Comparison of ENCODE assay signal across 8 cellular contexts in genomic region chr16:2266887-2267286, GRCh38. TPM values are rescaled to one million over a fixed set of nuclear protein-coding genes. Genes with fewer than 3 reads are reported as not detected.
DNase-seq lines count a peak whose midpoint lies in the region; ATAC-seq and TF ChIP-seq lines count a peak whose summit lies in the region.
"Not testable (repeated sequence)": the region's sequence is repeated elsewhere in the genome, so short reads cannot be mapped to it uniquely, and the experiment has no call there.

No MANE protein-coding gene starts in this region.

- H4K20me1 ChIP-seq in HCT116 (ENCODE audit: insufficient read depth), result peaks cover 34% of the 10 kb centered on the region; the same call in 1 of the 2 replicates

- BruUV-seq in HCT116 (replicated peaks; lab: Mats Ljungman, UMichigan), result TSS peak; percentile 54

- H3K27ac ChIP-seq in HCT116 (ENCODE audit: low read depth, low read length), result peak overlapping the region; percentile 91
- peak overlapping the region in 1 of 2 donors; percentile 95 for H3K27ac ChIP-seq in right atrium auricular region
- H3K27ac ChIP-seq in naive thymus-derived CD4-positive, alpha-beta T cell (ENCODE audit: low read depth, low read length), result peak overlapping the region; percentile 91

- not testable (repeated sequence) for H3K9me3 Mint-ChIP-seq in activated T-helper 1 cell treated with anti-CD3 and anti-CD28 coated beads, Interleukin-12 subunit alpha, Interleukin-12 subunit beta, Interleukin-2, Interleukin-4 antibody, amounts not matched to agents 30 ng/mL and 10 ng/mL and 1 ng/mL, durations not matched to agents 14 hours and 24 hours and 36 hours; naive thymus-derived CD4-positive, alpha-beta T cell

- H3K4me1 ChIP-seq in HCT116 (ENCODE audit: control insufficient read depth in 1 of 2, insufficient read depth in 2 of 2, low read length in 2 of 2), result peaks cover 15 to 21% of the 10 kb centered on the region in 2 experiments; a peak in 3 of 4 replicates
- H3K4me1 ChIP-seq in right atrium auricular region, result peaks cover 0 to 36% of the 10 kb centered on the region in 2 donors
- peaks cover 13 to 15% of the 10 kb centered on the region in 2 donors for H3K4me1 ChIP-seq in naive thymus-derived CD4-positive, alpha-beta T cell (ENCODE audit: control insufficient read depth in 2 of 2, insufficient read depth in 2 of 2, low read length in 2 of 2)

- intact Hi-C loops in HCT116 (cut with micrococcal nuclease), result loop anchor here (10.0 kb wide), 2 partner anchors 158 to 238 kb away; partner anchors contain the start of gene CCNF
- intact Hi-C loops in activated T-helper 1 cell treated with anti-CD3 and anti-CD28 coated beads, Interleukin-12 subunit alpha, Interleukin-12 subunit beta, Interleukin-2, Interleukin-4 antibody, amounts not matched to agents 30 ng/mL and 10 ng/mL and 1 ng/mL, durations not matched to agents 14 hours and 24 hours and 36 hours (cut with micrococcal nuclease), result loop anchor here (1.0 to 10.0 kb wide), 3 partner anchors 10 to 265 kb away; partner anchors contain the start of genes CEMP1 and NHERF2
- intact Hi-C loops in naive thymus-derived CD4-positive, alpha-beta T cell (cut with micrococcal nuclease), result loop anchor here (5.0 to 10.0 kb wide), 8 partner anchors 62 to 655 kb away; partner anchors contain the start of genes CCNF (in 1 of the 2), CRAMP1 (in 1 of the 2), ELOB (in 1 of the 2) and EME2 (in 1 of the 2)

- CTCF ChIA-PET in HCT116 (lab: Charles Lee), result not testable (repeated sequence)
- CTCF ChIA-PET in naive thymus-derived CD4-positive, alpha-beta T cell (lab: Charles Lee), result interaction anchor here (1.1 kb wide), 1 partner anchor 73 kb away, joined by 3 read pairs; the partner anchor contains the start of gene ABCA3

- not testable (repeated sequence) for ATAC-seq in HCT116; naive thymus-derived CD4-positive, alpha-beta T cell

- H3K4me1 Mint-ChIP-seq in activated T-helper 1 cell treated with anti-CD3 and anti-CD28 coated beads, Interleukin-12 subunit alpha, Interleukin-12 subunit beta, Interleukin-2, Interleukin-4 antibody, amounts not matched to agents 30 ng/mL and 10 ng/mL and 1 ng/mL, durations not matched to agents 14 hours and 24 hours and 36 hours (ENCODE audit: low read depth), result peaks cover 41% of the 10 kb centered on the region
- peaks cover 16 to 42% (median 37%) of the 10 kb centered on the region in 7 donors for H3K4me1 Mint-ChIP-seq in naive thymus-derived CD4-positive, alpha-beta T cell

- peak overlapping the region; percentile 94 for H3K4me2 ChIP-seq in HCT116 (ENCODE audit: low read length)

- H3K27me3 ChIP-seq in HCT116 (ENCODE audit: insufficient read depth, low read length); right atrium auricular region; naive thymus-derived CD4-positive, alpha-beta T cell (ENCODE audit: control insufficient read depth in 2 of 2, insufficient read depth in 2 of 2, low read length in 2 of 2): not testable (repeated sequence)

- not testable (repeated sequence) for TF ChIP-seq CTCF in AG09309 (IDR thresholded peaks at IDR 0.05; ENCODE audit: control insufficient read depth, insufficient read depth, low read depth, low read length, missing control alignments); HCT116 (IDR thresholded peaks at IDR 0.05 in 2 of 3, conservative IDR thresholded peaks at IDR 0.05 in 1 of 3; ENCODE audit: borderline replicate concordance in 1 of 3, insufficient read depth in 1 of 3, low read depth in 2 of 3, low read length in 2 of 3); right atrium auricular region (IDR thresholded peaks at IDR 0.05)

- peak overlapping the region; percentile 94 for H3K4me3 Mint-ChIP-seq in activated T-helper 1 cell treated with anti-CD3 and anti-CD28 coated beads, Interleukin-12 subunit alpha, Interleukin-12 subunit beta, Interleukin-2, Interleukin-4 antibody, amounts not matched to agents 30 ng/mL and 10 ng/mL and 1 ng/mL, durations not matched to agents 14 hours and 24 hours and 36 hours
- peak overlapping the region; percentile 82 to 98 (median 95) for H3K4me3 Mint-ChIP-seq in naive thymus-derived CD4-positive, alpha-beta T cell

- peak overlapping the region; percentile 94 for H3K9ac ChIP-seq in HCT116 (ENCODE audit: low read length)

- not testable (repeated sequence) for DNase-seq in AG09309 (ENCODE audit: low read depth); HCT116 (ENCODE audit: low read depth, low spot score); activated T-helper 1 cell treated with anti-CD3 and anti-CD28 coated beads, Interleukin-12 subunit alpha, Interleukin-12 subunit beta, Interleukin-2, Interleukin-4 antibody, amounts not matched to agents 30 ng/mL and 10 ng/mL and 1 ng/mL, durations not matched to agents 14 hours and 24 hours and 36 hours (ENCODE audit: low spot score); right atrium auricular region (ENCODE audit: low spot score)
- peak; percentile 19 for DNase-seq in RPMI7951 (ENCODE audit: low read depth)
- DNase-seq in dedifferentiated amniotic fluid mesenchymal stem cell (ENCODE audit: extremely low spot score), result peak; percentile 29
- DNase-seq in naive thymus-derived CD4-positive, alpha-beta T cell, result peak in 2 of 9 donors; percentile 31 to 41
- peak; percentile 20 for DNase-seq in stimulated activated CD4-positive, alpha-beta T cell treated with anti-CD3 and anti-CD28 coated beads, Interleukin-4, amount 100 ng/mL, for 1 hour

- RAD21 ChIA-PET in HCT116 (lab: Charles Lee; ENCODE audit: low non-redundant PET in 1 of 2, low total read pairs in 2 of 2, uncharacterized antibody in 2 of 2, unreplicated experiment in 2 of 2), result not testable (repeated sequence)

- not testable (repeated sequence) for H3K27me3 Mint-ChIP-seq in activated T-helper 1 cell treated with anti-CD3 and anti-CD28 coated beads, Interleukin-12 subunit alpha, Interleukin-12 subunit beta, Interleukin-2, Interleukin-4 antibody, amounts not matched to agents 30 ng/mL and 10 ng/mL and 1 ng/mL, durations not matched to agents 14 hours and 24 hours and 36 hours (ENCODE audit: insufficient read depth); naive thymus-derived CD4-positive, alpha-beta T cell

- H3K36me3 ChIP-seq in HCT116 (ENCODE audit: control insufficient read depth in 1 of 2, insufficient read depth in 2 of 2, low read length in 2 of 2) (peaks cover 15 to 39% of the 10 kb centered on the region in 2 experiments), right atrium auricular region (peaks cover 28% of the 10 kb centered on the region)
- peaks cover 7 to 36% (median 20%) of the 10 kb centered on the region in 3 experiments for H3K36me3 ChIP-seq in naive thymus-derived CD4-positive, alpha-beta T cell (ENCODE audit: control insufficient read depth in 2 of 3, insufficient read depth in 3 of 3, low read length in 3 of 3)

- not testable (repeated sequence) for H2AFZ ChIP-seq in HCT116 (ENCODE audit: low read depth, low read length, poor library complexity, severe bottlenecking)

- not testable (repeated sequence) for TF ChIP-seq RAD21 in HCT116 (IDR thresholded peaks at IDR 0.05; ENCODE audit: low read depth)

- peaks cover 30% of the 10 kb centered on the region for H3K36me3 Mint-ChIP-seq in activated T-helper 1 cell treated with anti-CD3 and anti-CD28 coated beads, Interleukin-12 subunit alpha, Interleukin-12 subunit beta, Interleukin-2, Interleukin-4 antibody, amounts not matched to agents 30 ng/mL and 10 ng/mL and 1 ng/mL, durations not matched to agents 14 hours and 24 hours and 36 hours (ENCODE audit: low read depth)
- H3K36me3 Mint-ChIP-seq in naive thymus-derived CD4-positive, alpha-beta T cell, result peaks cover 0 to 18% (median 14%) of the 10 kb centered on the region in 5 donors

- POLR2A ChIA-PET in HCT116 (lab: Charles Lee), result not testable (repeated sequence)
- POLR2A ChIA-PET in naive thymus-derived CD4-positive, alpha-beta T cell (lab: Charles Lee), result interaction anchor here (1.0 kb wide), 1 partner anchor 15 kb away, joined by 4 read pairs; the partner anchor contains the start of gene ECI1

- peaks cover 66% of the 10 kb centered on the region for H3K79me2 ChIP-seq in HCT116 (ENCODE audit: insufficient read depth, low read length)

- not testable (repeated sequence) for H3K9me3 ChIP-seq in HCT116 (ENCODE audit: control insufficient read depth in 1 of 2, insufficient read depth in 1 of 2, low read depth in 1 of 2, low read length in 2 of 2); right atrium auricular region; naive thymus-derived CD4-positive, alpha-beta T cell (ENCODE audit: control insufficient read depth in 2 of 3, low read length in 3 of 3)

- peak overlapping the region; percentile 59 for H3K4me3 ChIP-seq in AG09309 (ENCODE audit: control insufficient read depth, low read depth, low read length)
- peak overlapping the region; percentile 81 to 90 for H3K4me3 ChIP-seq in HCT116 (replicated peaks in 1 of 2; ENCODE audit: low read depth in 1 of 2, low read length in 2 of 2)
- peak overlapping the region; percentile 57 to 90 for H3K4me3 ChIP-seq in right atrium auricular region
- peak overlapping the region; percentile 99 for H3K4me3 ChIP-seq in naive thymus-derived CD4-positive, alpha-beta T cell (ENCODE audit: low read length)

- not testable (repeated sequence) for TF ChIP-seq POLR2A in HCT116 (IDR thresholded peaks at IDR 0.05; ENCODE audit: borderline replicate concordance, extremely low read depth, insufficient read depth, insufficient read length)

- not testable (repeated sequence) for H3K9me2 ChIP-seq in HCT116 (ENCODE audit: insufficient read depth)

- peak overlapping the region; percentile 88 for H3K27ac Mint-ChIP-seq in activated T-helper 1 cell treated with anti-CD3 and anti-CD28 coated beads, Interleukin-12 subunit alpha, Interleukin-12 subunit beta, Interleukin-2, Interleukin-4 antibody, amounts not matched to agents 30 ng/mL and 10 ng/mL and 1 ng/mL, durations not matched to agents 14 hours and 24 hours and 36 hours
- peak overlapping the region; percentile 88 to 98 (median 94) for H3K27ac Mint-ChIP-seq in naive thymus-derived CD4-positive, alpha-beta T cell

RNA-seq across cellular contexts. Expression of gene RNPS1, which starts 1.0 kb away (rescaled TPM):
- total RNA-seq in HCT116 (2021; ENCODE audit: unreplicated experiment), result 257 TPM
- polyA plus RNA-seq in HCT116 (2012), result 212 and 228 TPM in 2 replicates
- total RNA-seq in RPMI7951 (2014; rRNA removed; shearing (Covaris generic)), result 148 and 155 TPM in 2 replicates
- total RNA-seq in activated T-helper 1 cell treated with anti-CD3 and anti-CD28 coated beads, Interleukin-12 subunit alpha, Interleukin-12 subunit beta, Interleukin-2, Interleukin-4 antibody, amounts not matched to agents 30 ng/mL and 10 ng/mL and 1 ng/mL, durations not matched to agents 14 hours and 24 hours and 36 hours, result 398 and 403 TPM in 2 replicates
- 100 to 1,000 TPM in 1 of 2 donors, 10 to 100 TPM in 1; 93.6 to 124 TPM for total RNA-seq in right atrium auricular region
- total RNA-seq in naive thymus-derived CD4-positive, alpha-beta T cell, result 100 to 1,000 TPM; 136 to 250 (median 220) TPM
- 100 to 1,000 TPM; 199 to 293 TPM for polyA plus RNA-seq in naive thymus-derived CD4-positive, alpha-beta T cell

RNA-seq across cellular contexts. Expression of gene ECI1, which starts 15.5 kb away (rescaled TPM):
- total RNA-seq in HCT116 (2021; ENCODE audit: unreplicated experiment) (140 TPM), right atrium auricular region (100 to 1,000 TPM in 1 of 2 donors, 10 to 100 TPM in 1; 71.8 to 108 TPM)
- polyA plus RNA-seq in HCT116 (2012), result 146 and 163 TPM in 2 replicates
- 36.5 and 45.3 TPM in 2 replicates for total RNA-seq in RPMI7951 (2014; rRNA removed; shearing (Covaris generic))
- 35.5 and 36.5 TPM in 2 replicates for total RNA-seq in activated T-helper 1 cell treated with anti-CD3 and anti-CD28 coated beads, Interleukin-12 subunit alpha, Interleukin-12 subunit beta, Interleukin-2, Interleukin-4 antibody, amounts not matched to agents 30 ng/mL and 10 ng/mL and 1 ng/mL, durations not matched to agents 14 hours and 24 hours and 36 hours
- total RNA-seq in naive thymus-derived CD4-positive, alpha-beta T cell, result 10 to 100 TPM; 19.9 to 29.3 (median 26.8) TPM
- polyA plus RNA-seq in naive thymus-derived CD4-positive, alpha-beta T cell, result 10 to 100 TPM; 39.9 to 44.2 TPM

RNA-seq across cellular contexts. Expression of gene DNASE1L2, which starts 30.6 kb away (rescaled TPM):
- total RNA-seq in HCT116 (2021; ENCODE audit: unreplicated experiment) (1.9 TPM), right atrium auricular region (under 1 TPM in 1 of 2 donors, not detected in 1; 0.83 TPM)
- polyA plus RNA-seq in HCT116 (2012), result 1.0 and 1.3 TPM in 2 replicates
- total RNA-seq in RPMI7951 (2014; rRNA removed; shearing (Covaris generic)), result 0.39 and 0.60 TPM in 2 replicates
- total RNA-seq in activated T-helper 1 cell treated with anti-CD3 and anti-CD28 coated beads, Interleukin-12 subunit alpha, Interleukin-12 subunit beta, Interleukin-2, Interleukin-4 antibody, amounts not matched to agents 30 ng/mL and 10 ng/mL and 1 ng/mL, durations not matched to agents 14 hours and 24 hours and 36 hours, result 1.6 and 2.2 TPM in 2 replicates
- total RNA-seq in naive thymus-derived CD4-positive, alpha-beta T cell, result 1 to 10 TPM in 3 of 5 experiments, under 1 TPM in 2; 0.34 to 3.8 (median 2.2) TPM
- polyA plus RNA-seq in naive thymus-derived CD4-positive, alpha-beta T cell, result not detected

RNA-seq across cellular contexts. Expression of gene E4F1, which starts 43.5 kb away (rescaled TPM):
- total RNA-seq in HCT116 (2021; ENCODE audit: unreplicated experiment) (40.7 TPM), right atrium auricular region (10 to 100 TPM; 10.0 to 16.7 TPM)
- 31.0 and 38.0 TPM in 2 replicates for polyA plus RNA-seq in HCT116 (2012)
- 10.5 and 14.0 TPM in 2 replicates for total RNA-seq in RPMI7951 (2014; rRNA removed; shearing (Covaris generic))
- 35.6 and 37.4 TPM in 2 replicates for total RNA-seq in activated T-helper 1 cell treated with anti-CD3 and anti-CD28 coated beads, Interleukin-12 subunit alpha, Interleukin-12 subunit beta, Interleukin-2, Interleukin-4 antibody, amounts not matched to agents 30 ng/mL and 10 ng/mL and 1 ng/mL, durations not matched to agents 14 hours and 24 hours and 36 hours
- total RNA-seq in naive thymus-derived CD4-positive, alpha-beta T cell, result 10 to 100 TPM; 31.3 to 45.6 (median 36.8) TPM
- polyA plus RNA-seq in naive thymus-derived CD4-positive, alpha-beta T cell, result 10 to 100 TPM; 12.6 to 25.6 TPM

RNA-seq across cellular contexts. Expression of gene PGP, which starts 52.2 kb away (rescaled TPM):
- total RNA-seq in HCT116 (2021; ENCODE audit: unreplicated experiment) (32.6 TPM), right atrium auricular region (10 to 100 TPM; 15.5 to 17.7 TPM)
- 21.2 and 22.3 TPM in 2 replicates for polyA plus RNA-seq in HCT116 (2012)
- total RNA-seq in RPMI7951 (2014; rRNA removed; shearing (Covaris generic)), result 14.1 and 21.0 TPM in 2 replicates
- 37.2 and 37.7 TPM in 2 replicates for total RNA-seq in activated T-helper 1 cell treated with anti-CD3 and anti-CD28 coated beads, Interleukin-12 subunit alpha, Interleukin-12 subunit beta, Interleukin-2, Interleukin-4 antibody, amounts not matched to agents 30 ng/mL and 10 ng/mL and 1 ng/mL, durations not matched to agents 14 hours and 24 hours and 36 hours
- total RNA-seq in naive thymus-derived CD4-positive, alpha-beta T cell, result 10 to 100 TPM in 3 of 5 experiments, 1 to 10 TPM in 2; 7.7 to 26.5 (median 20.4) TPM
- polyA plus RNA-seq in naive thymus-derived CD4-positive, alpha-beta T cell, result 10 to 100 TPM in 1 of 2 donors, 1 to 10 TPM in 1; 6.0 to 12.9 TPM
